11 cellular contexts compared by ENCODE assay signal in genomic region chr22:21383824-21384806, GRCh38. TPM values are rescaled to one million over a fixed set of nuclear protein-coding genes. Genes with fewer than 3 reads are reported as not detected.
DNase-seq lines count a peak whose midpoint lies in the region; ATAC-seq lines count a peak whose summit lies in the region.
"Not testable (repeated sequence)": the region's sequence is repeated elsewhere in the genome, so short reads cannot be mapped to it uniquely, and the experiment has no call there.
"Had no signal": no experiment of that assay in that cellular context is flagged by ENCODE, and none has a peak within 500 bp of the region (broad histone marks: within the 10 kb centered on the region; RNA-seq: fewer than 3 reads in every experiment).

No MANE protein-coding gene starts in this region.

- H3K9me3 Mint-ChIP-seq in activated CD8-positive, alpha-beta T cell treated with anti-CD3 and anti-CD28 coated beads, Interleukin-2, amount 10 ng/mL, durations not matched to agents 7 days and 5 days (ENCODE audit: insufficient read depth); naive thymus-derived CD8-positive, alpha-beta T cell: not testable (repeated sequence)

- H3K4me1 Mint-ChIP-seq in activated CD8-positive, alpha-beta T cell treated with anti-CD3 and anti-CD28 coated beads, Interleukin-2, amount 10 ng/mL, durations not matched to agents 7 days and 5 days (ENCODE audit: low read depth); naive thymus-derived CD8-positive, alpha-beta T cell: not testable (repeated sequence)

- CTCF ChIA-PET in activated CD8-positive, alpha-beta T cell treated with anti-CD3 and anti-CD28 coated beads, Interleukin-2, amount 10 ng/mL, durations not matched to agents 7 days and 5 days (lab: Charles Lee) = not testable (repeated sequence)

- intact Hi-C loops in Right ventricle myocardium superior (cut with DNase I) = not testable (repeated sequence)

- POLR2A ChIA-PET in activated CD8-positive, alpha-beta T cell treated with anti-CD3 and anti-CD28 coated beads, Interleukin-2, amount 10 ng/mL, durations not matched to agents 7 days and 5 days (lab: Charles Lee); naive thymus-derived CD8-positive, alpha-beta T cell (lab: Charles Lee): not testable (repeated sequence)

- not testable (repeated sequence) for DNase-seq in activated CD8-positive, alpha-beta T cell treated with anti-CD3 and anti-CD28 coated beads, Interleukin-2, amount 10 ng/mL, durations not matched to agents 7 days and 5 days; Right ventricle myocardium superior; naive thymus-derived CD8-positive, alpha-beta T cell

- H3K4me3 Mint-ChIP-seq in activated CD8-positive, alpha-beta T cell treated with anti-CD3 and anti-CD28 coated beads, Interleukin-2, amount 10 ng/mL, durations not matched to agents 7 days and 5 days; naive thymus-derived CD8-positive, alpha-beta T cell: not testable (repeated sequence)

- H3K27me3 Mint-ChIP-seq in activated CD8-positive, alpha-beta T cell treated with anti-CD3 and anti-CD28 coated beads, Interleukin-2, amount 10 ng/mL, durations not matched to agents 7 days and 5 days (ENCODE audit: low read depth); naive thymus-derived CD8-positive, alpha-beta T cell: not testable (repeated sequence)

- ATAC-seq in GM18868 (IDR thresholded peaks at IDR 0.05; ENCODE audit: unreplicated experiment) (peak; percentile 74), GM21576 (IDR thresholded peaks at IDR 0.05; ENCODE audit: unreplicated experiment) (peak; percentile 66), HG02981 (IDR thresholded peaks at IDR 0.05; ENCODE audit: unreplicated experiment) (peak; percentile 52), HG03460 (IDR thresholded peaks at IDR 0.05; ENCODE audit: unreplicated experiment) (peak; percentile 71), Right ventricle myocardium superior (ENCODE audit: poor library complexity) (peak; percentile 94)
- ATAC-seq in activated CD8-positive, alpha-beta T cell treated with anti-CD3 and anti-CD28 coated beads, Interleukin-2, amount 10 ng/mL, durations not matched to agents 7 days and 5 days = peak; percentile 87
- ATAC-seq in naive thymus-derived CD8-positive, alpha-beta T cell = peak; percentile 81

- H3K36me3 Mint-ChIP-seq in activated CD8-positive, alpha-beta T cell treated with anti-CD3 and anti-CD28 coated beads, Interleukin-2, amount 10 ng/mL, durations not matched to agents 7 days and 5 days (ENCODE audit: low read depth); naive thymus-derived CD8-positive, alpha-beta T cell: not testable (repeated sequence)

- not testable (repeated sequence) for H3K27ac Mint-ChIP-seq in activated CD8-positive, alpha-beta T cell treated with anti-CD3 and anti-CD28 coated beads, Interleukin-2, amount 10 ng/mL, durations not matched to agents 7 days and 5 days; naive thymus-derived CD8-positive, alpha-beta T cell

RNA-seq across cellular contexts. Expression of gene RIMBP3B, which starts 0.6 kb away (rescaled TPM):
- total RNA-seq in activated CD8-positive, alpha-beta T cell treated with anti-CD3 and anti-CD28 coated beads, Interleukin-2, amount 10 ng/mL, durations not matched to agents 7 days and 5 days = under 1 TPM; 0.18 to 0.68 TPM
- total RNA-seq in Right ventricle myocardium superior = not detected
- 1 to 10 TPM in 1 of 2 experiments, under 1 TPM in 1; 0.80 to 2.4 TPM for total RNA-seq in naive thymus-derived CD8-positive, alpha-beta T cell
- polyA plus RNA-seq in naive thymus-derived CD8-positive, alpha-beta T cell = under 1 TPM; 0.16 to 0.59 (median 0.49) TPM
- total RNA-seq: esophagus squamous epithelium, HT-29, skeletal muscle tissue, vagina had no signal

RNA-seq across cellular contexts. Expression of gene HIC2, which starts 33.1 kb away (rescaled TPM):
- 1 to 10 TPM; 4.1 to 4.8 TPM for total RNA-seq in activated CD8-positive, alpha-beta T cell treated with anti-CD3 and anti-CD28 coated beads, Interleukin-2, amount 10 ng/mL, durations not matched to agents 7 days and 5 days
- 1.4 TPM for total RNA-seq in Right ventricle myocardium superior
- 10 to 100 TPM; 11.1 to 11.3 TPM for total RNA-seq in naive thymus-derived CD8-positive, alpha-beta T cell
- 1 to 10 TPM in 2 of 3 donors, under 1 TPM in 1; 0.77 to 1.1 (median 1.0) TPM for polyA plus RNA-seq in naive thymus-derived CD8-positive, alpha-beta T cell
